ENCODE assay signal across 14 cellular contexts in genomic region chr2:48343154-48343553, GRCh38. TPM values are rescaled to one million over a fixed set of nuclear protein-coding genes. Genes with fewer than 3 reads are reported as not detected.
DNase-seq lines count a peak whose midpoint lies in the region; ATAC-seq and TF ChIP-seq lines count a peak whose summit lies in the region.
"Had no signal": no experiment of that assay in that cellular context is flagged by ENCODE, and none has a peak within 500 bp of the region (broad histone marks: within the 10 kb centered on the region; RNA-seq: fewer than 3 reads in every experiment).

No MANE protein-coding gene starts in this region.

- no peak for ATAC-seq in RWPE2 (ENCODE audit: low read depth)
- no peak for ATAC-seq in foreskin keratinocyte
- no peak for ATAC-seq in HG02798 (IDR thresholded peaks at IDR 0.05; ENCODE audit: poor library complexity, unreplicated experiment)

- H3K27ac ChIP-seq in RWPE2 (ENCODE audit: poor library complexity, severe bottlenecking) (peak overlapping the region; percentile 41), foreskin keratinocyte (peak overlapping the region; percentile 75), substantia nigra (ENCODE audit: low read depth, low read length, poor library complexity, severe bottlenecking) (peak overlapping the region; percentile 84)

- H3K9me3 Mint-ChIP-seq in activated naive CD4-positive, alpha-beta T cell treated with anti-CD3 and anti-CD28 coated beads for 36 hours, result peaks cover 18% of the 10 kb centered on the region

- H3K9me3 ChIP-seq in RWPE2 (ENCODE audit: severe bottlenecking), result peaks cover 10% of the 10 kb centered on the region

- peak overlapping the region; percentile 47 for H3K27ac Mint-ChIP-seq in activated naive CD4-positive, alpha-beta T cell treated with anti-CD3 and anti-CD28 coated beads for 36 hours

- intact Hi-C loops in activated naive CD4-positive, alpha-beta T cell treated with anti-CD3 and anti-CD28 coated beads for 36 hours (cut with micrococcal nuclease), result loop anchor here (1.0 to 10.0 kb wide), 2 partner anchors 11 to 558 kb away; partner anchors contain the start of gene MSH6
- intact Hi-C loops in head of caudate nucleus (cut with DNase I), result no loop called here

- no peak overlapping the region for H3K4me3 Mint-ChIP-seq in activated naive CD4-positive, alpha-beta T cell treated with anti-CD3 and anti-CD28 coated beads for 36 hours

- DNase-seq in activated naive CD4-positive, alpha-beta T cell treated with anti-CD3 and anti-CD28 coated beads for 36 hours, result no peak
- DNase-seq in activated naive CD4-positive, alpha-beta T cell treated with Interleukin-2 at 50 U/mL for 16 hours, result no peak
- DNase-seq in RWPE2 (ENCODE audit: low spot score), result no peak
- no peak for DNase-seq in foreskin keratinocyte
- no peak for DNase-seq in substantia nigra (lab: John Stamatoyannopoulos, UW)
- DNase-seq in Ammon's horn (ENCODE audit: low spot score), result no peak
- DNase-seq in head of caudate nucleus, result no peak
- DNase-seq: activated CD8-positive, alpha-beta memory T cell treated with anti-CD3 and anti-CD28 coated beads, Interleukin-2, amount 50 U/mL, for 4 hours; amygdala; DMS53; NCI-H1436; NCI-H524 treated with DMSO at 0.1 percent for 48 hours; sigmoid colon had no signal

- H3K36me3 ChIP-seq in RWPE2 (ENCODE audit: low read depth), result peaks cover 26% of the 10 kb centered on the region
- H3K36me3 ChIP-seq: sigmoid colon had no signal

- no peak for TF ChIP-seq CTCF in RWPE2 (IDR thresholded peaks at IDR 0.05; ENCODE audit: poor library complexity, severe bottlenecking)
- TF ChIP-seq CTCF in foreskin keratinocyte (conservative IDR thresholded peaks at IDR 0.05), result no peak

- H3K36me3 Mint-ChIP-seq in activated naive CD4-positive, alpha-beta T cell treated with anti-CD3 and anti-CD28 coated beads for 36 hours (ENCODE audit: low read depth), result peaks cover 30% of the 10 kb centered on the region

- peaks cover 42% of the 10 kb centered on the region for H3K4me1 Mint-ChIP-seq in activated naive CD4-positive, alpha-beta T cell treated with anti-CD3 and anti-CD28 coated beads for 36 hours (ENCODE audit: low read depth)

- no peak overlapping the region for H3K4me3 ChIP-seq in RWPE2 (ENCODE audit: severe bottlenecking)

- CTCF ChIA-PET in activated naive CD4-positive, alpha-beta T cell treated with anti-CD3 and anti-CD28 coated beads for 36 hours (lab: Charles Lee), result no interaction called here

- H3K4me1 ChIP-seq in RWPE2 (ENCODE audit: insufficient read depth, poor library complexity, severe bottlenecking) (peaks cover 19% of the 10 kb centered on the region), foreskin keratinocyte (peaks cover 12% of the 10 kb centered on the region)

- H3K27me3 ChIP-seq in RWPE2 (ENCODE audit: insufficient read depth, poor library complexity, severe bottlenecking) (no peaks in the 10 kb centered on the region), foreskin keratinocyte (no peaks in the 10 kb centered on the region)
- H3K27me3 ChIP-seq: sigmoid colon had no signal

- H3K27me3 Mint-ChIP-seq in activated naive CD4-positive, alpha-beta T cell treated with anti-CD3 and anti-CD28 coated beads for 36 hours (ENCODE audit: low read depth), result no peaks in the 10 kb centered on the region

RNA-seq across cellular contexts. Expression of gene FOXN2, which starts 28.7 kb away (rescaled TPM):
- total RNA-seq in activated naive CD4-positive, alpha-beta T cell treated with anti-CD3 and anti-CD28 coated beads for 36 hours, result 10 to 100 TPM; 38.9 to 39.5 TPM
- 28.4 and 29.3 TPM in 2 replicates for total RNA-seq in foreskin keratinocyte
- polyA plus RNA-seq in foreskin keratinocyte, result 2.8 and 4.2 TPM in 2 replicates
